In genomic region chr1:38785285-38786039, GRCh38 we compare ENCODE assay signal across 1 cellular context.
TF ChIP-seq lines count a peak whose summit lies in the region.

No MANE protein-coding gene starts in this region.

TF ChIP-seq in K562, 482 proteins besides CTCF, POLR2A, EP300 and RAD21 (continued from another document and continues in another):
- no peak for TF ChIP-seq ZKSCAN8 (CRISPR knock-in tag; IDR thresholded peaks at IDR 0.05)
- no peak for TF ChIP-seq NFYB (IDR thresholded peaks at IDR 0.05; ENCODE audit: extremely low read depth, insufficient read length)
- no peak for TF ChIP-seq HNRNPUL1 (IDR thresholded peaks at IDR 0.05; ENCODE audit: low read length)
- TF ChIP-seq HLTF (IDR thresholded peaks at IDR 0.05), result no peak
- no peak for TF ChIP-seq NR4A1 (CRISPR knock-in tag; IDR thresholded peaks at IDR 0.05)
- peak; percentile 87 for TF ChIP-seq NR4A1 (tag; IDR thresholded peaks at IDR 0.05)
- TF ChIP-seq HDGF (IDR thresholded peaks at IDR 0.05), result no peak
- TF ChIP-seq MEIS2 (IDR thresholded peaks at IDR 0.05; ENCODE audit: partially characterized antibody), result peak; percentile 32
- no peak for TF ChIP-seq E2F1 (CRISPR knock-in tag; IDR thresholded peaks at IDR 0.05)
- TF ChIP-seq SMARCA5 (IDR thresholded peaks at IDR 0.05), result no peak
- no peak for TF ChIP-seq SRF (CRISPR knock-in tag; IDR thresholded peaks at IDR 0.05)
- no peak for TF ChIP-seq FOXJ3 (CRISPR knock-in tag; IDR thresholded peaks at IDR 0.05)
- peak in 1 of 2 experiments; percentile 44; a peak in 2 of 4 replicates for TF ChIP-seq FOXA3 (CRISPR knock-in tag; conservative IDR thresholded peaks at IDR 0.05 in 1 of 2, IDR thresholded peaks at IDR 0.05 in 1 of 2)
- TF ChIP-seq TFAM (CRISPR knock-in tag; conservative IDR thresholded peaks at IDR 0.05), result no peak
- no peak for TF ChIP-seq ZNF444 (CRISPR knock-in tag; IDR thresholded peaks at IDR 0.05)
- no peak for TF ChIP-seq SMAD1 (IDR thresholded peaks at IDR 0.05; ENCODE audit: low read depth, low read length, partially characterized antibody)
- no peak for TF ChIP-seq MYNN (IDR thresholded peaks at IDR 0.05)
- no peak for TF ChIP-seq MYNN (CRISPR knock-in tag; IDR thresholded peaks at IDR 0.05)
- no peak for TF ChIP-seq POU5F1 (IDR thresholded peaks at IDR 0.05; ENCODE audit: borderline replicate concordance, low read depth, low read length, partially characterized antibody)
- TF ChIP-seq NCOA1 (IDR thresholded peaks at IDR 0.05; ENCODE audit: low read depth), result no peak
- TF ChIP-seq ZNF354B (CRISPR knock-in tag; IDR thresholded peaks at IDR 0.05), result no peak
- TF ChIP-seq TBP (optimal IDR thresholded peaks at IDR 0.05; ENCODE audit: low read depth, low read length), result no peak
- TF ChIP-seq GTF2B (IDR thresholded peaks at IDR 0.05; ENCODE audit: extremely low read depth, insufficient read length), result no peak
- TF ChIP-seq NFATC3 (IDR thresholded peaks at IDR 0.05), result 0 out of 2 replicates have a peak, but pooled peaks have one; percentile 5
- peak; percentile 42; the same call in 1 of the 2 replicates for TF ChIP-seq DPF2 (IDR thresholded peaks at IDR 0.05)
- TF ChIP-seq HMBOX1 (IDR thresholded peaks at IDR 0.05), result peak; percentile 73
- no peak for TF ChIP-seq NFE2 (IDR thresholded peaks at IDR 0.05; ENCODE audit: low read depth)
- TF ChIP-seq ARID3A (IDR thresholded peaks at IDR 0.05; ENCODE audit: borderline replicate concordance, low read depth, low read length), result no peak
- TF ChIP-seq RFX7 (CRISPR knock-in tag; IDR thresholded peaks at IDR 0.05), result no peak
- no peak for TF ChIP-seq CTCFL (IDR thresholded peaks at IDR 0.05; ENCODE audit: borderline replicate concordance, insufficient read depth, low read depth, low read length, poor library complexity, severe bottlenecking)
- no peak for TF ChIP-seq CREBBP (IDR thresholded peaks at IDR 0.05; ENCODE audit: low read depth, low read length)
- no peak for TF ChIP-seq THRAP3 (IDR thresholded peaks at IDR 0.05; ENCODE audit: borderline replicate concordance)
- no peak for TF ChIP-seq PHF20 (IDR thresholded peaks at IDR 0.05; ENCODE audit: partially characterized antibody)
- TF ChIP-seq ZNF140 (CRISPR knock-in tag; IDR thresholded peaks at IDR 0.05), result no peak
- no peak for TF ChIP-seq ZNF318 (IDR thresholded peaks at IDR 0.05; ENCODE audit: borderline replicate concordance in 1 of 2, low read depth in 1 of 2)
- TF ChIP-seq ARID1B (IDR thresholded peaks at IDR 0.05), result no peak
- TF ChIP-seq KDM1A (IDR thresholded peaks at IDR 0.05), result no peak; a peak in 1 of 4 replicates
- TF ChIP-seq DLX4 (CRISPR knock-in tag; IDR thresholded peaks at IDR 0.05), result no peak
- no peak for TF ChIP-seq ZNF274 (IDR thresholded peaks at IDR 0.05; ENCODE audit: borderline replicate concordance, low read depth, low read length)
- no peak for TF ChIP-seq USF2 (CRISPR knock-in tag; IDR thresholded peaks at IDR 0.05)
- TF ChIP-seq ZNF778 (CRISPR knock-in tag; IDR thresholded peaks at IDR 0.05), result no peak
- TF ChIP-seq TEAD1 (CRISPR knock-in tag; IDR thresholded peaks at IDR 0.05), result 0 out of 4 replicates have a peak, but pooled peaks of 1 of the 2 experiments have one; percentile 12
- TF ChIP-seq ZFPM2 (CRISPR knock-in tag; IDR thresholded peaks at IDR 0.05), result no peak
- TF ChIP-seq THAP12 (CRISPR knock-in tag; IDR thresholded peaks at IDR 0.05), result no peak
- TF ChIP-seq ZNF146 (CRISPR knock-in tag; IDR thresholded peaks at IDR 0.05; ENCODE audit: unreplicated experiment), result no peak
- TF ChIP-seq SMARCC2 (IDR thresholded peaks at IDR 0.05; ENCODE audit: low read depth), result no peak
- no peak for TF ChIP-seq ZNF134 (CRISPR knock-in tag; conservative IDR thresholded peaks at IDR 0.05)
- TF ChIP-seq ZNF79 (CRISPR knock-in tag; IDR thresholded peaks at IDR 0.05; ENCODE audit: low read depth), result no peak
- no peak for TF ChIP-seq SNAPC5 (CRISPR knock-in tag; IDR thresholded peaks at IDR 0.05)
- TF ChIP-seq JUND (IDR thresholded peaks at IDR 0.05; ENCODE audit: borderline replicate concordance, low read depth, low read length), result 0 out of 2 replicates have a peak, but pooled peaks have one; percentile 12
- no peak for TF ChIP-seq JUND (tag; IDR thresholded peaks at IDR 0.05; ENCODE audit: borderline replicate concordance, low read depth, low read length)
- 0 out of 2 replicates have a peak, but pooled peaks have one; percentile 7 for TF ChIP-seq KLF6 (CRISPR knock-in tag; IDR thresholded peaks at IDR 0.05; ENCODE audit: borderline replicate concordance)
- TF ChIP-seq NBN (IDR thresholded peaks at IDR 0.05; ENCODE audit: low read depth), result no peak
